ENCODE assay signal across 18 cellular contexts in genomic region chr21:41961282-41961701, GRCh38. TPM values are rescaled to one million over a fixed set of nuclear protein-coding genes. Genes with fewer than 3 reads are reported as not detected.
A peak's percentile ranks its signal among the peaks of the same experiment; 100 is the strongest.
DNase-seq lines count a peak whose midpoint lies in the region; FAIRE-seq and TF ChIP-seq lines count a peak whose summit lies in the region.
"Had no signal": no experiment of that assay in that cellular context is flagged by ENCODE, and none has a peak within 500 bp of the region (broad histone marks: within the 10 kb centered on the region; RNA-seq: fewer than 3 reads in every experiment).

No MANE protein-coding gene starts in this region.

- H3K36me3 ChIP-seq in endodermal cell (ENCODE audit: control insufficient read depth, insufficient read depth, low read length), result no peaks in the 10 kb centered on the region
- H3K36me3 ChIP-seq: esophagus squamous epithelium had no signal

- H3K4me3 Mint-ChIP-seq in endodermal cell (no peak overlapping the region), nephron progenitor cell (no peak overlapping the region)
- H3K4me3 Mint-ChIP-seq: activated CD4-positive, alpha-beta memory T cell treated with anti-CD3 and anti-CD28 coated beads, Interleukin-2, amount 10 ng/mL, durations not matched to agents 7 days and 5 days had no signal

- H3K4me1 ChIP-seq in endodermal cell (ENCODE audit: control insufficient read depth, insufficient read depth, low read length), result peaks cover 2% of the 10 kb centered on the region

- no peak overlapping the region for H3K27ac ChIP-seq in endodermal cell (ENCODE audit: low read depth, low read length)
- H3K27ac ChIP-seq: esophagus squamous epithelium had no signal

- H3K4me1 Mint-ChIP-seq in endodermal cell, result peaks cover 3% of the 10 kb centered on the region
- peaks cover 64% of the 10 kb centered on the region for H3K4me1 Mint-ChIP-seq in nephron progenitor cell
- H3K4me1 Mint-ChIP-seq: activated CD4-positive, alpha-beta memory T cell treated with anti-CD3 and anti-CD28 coated beads, Interleukin-2, amount 10 ng/mL, durations not matched to agents 7 days and 5 days had no signal

- no peak for DNase-seq in GM12891 (ENCODE audit: insufficient read length, low spot score)
- DNase-seq in M059J (ENCODE audit: low read depth), result peak; percentile 53
- peak; percentile 32 for DNase-seq in endodermal cell
- no peak for DNase-seq in nephron progenitor cell
- DNase-seq in stimulated activated CD4-positive, alpha-beta T cell treated with anti-CD3 and anti-CD28 coated beads, Interleukin-2, amount 100 ng/mL, for 48 hours, result no peak
- no peak for DNase-seq in globus pallidus (ENCODE audit: low spot score)
- no peak for DNase-seq in NCI-H446 (lab: John Stamatoyannopoulos, UW)
- DNase-seq in H54 (ENCODE audit: insufficient read length, low spot score), result no peak
- DNase-seq: activated CD4-positive, alpha-beta memory T cell treated with anti-CD3 and anti-CD28 coated beads, Interleukin-2, amount 10 ng/mL, durations not matched to agents 7 days and 5 days; aorta; C1 segment of cervical spinal cord; cortex of kidney; DMS 273 treated with DMSO at 0.1 percent for 48 hours; esophagus squamous epithelium; NCI-H1694 treated with DMSO at 0.1 percent for 48 hours; NCI-H510A treated with DMSO at 0.1 percent for 48 hours; right cardiac atrium had no signal

- H3K9ac ChIP-seq in endodermal cell (ENCODE audit: extremely low read depth, low read length, poor library complexity, severe bottlenecking), result no peak overlapping the region

- no peaks in the 10 kb centered on the region for H3K9me3 Mint-ChIP-seq in endodermal cell
- H3K9me3 Mint-ChIP-seq in nephron progenitor cell, result no peaks in the 10 kb centered on the region
- H3K9me3 Mint-ChIP-seq: activated CD4-positive, alpha-beta memory T cell treated with anti-CD3 and anti-CD28 coated beads, Interleukin-2, amount 10 ng/mL, durations not matched to agents 7 days and 5 days had no signal

- FAIRE-seq in GM12891 (lab: Jason Lieb, UNC) (peak; percentile 13), H54 (lab: Jason Lieb, UNC) (no peak)

- TF ChIP-seq CTCF in endodermal cell (conservative IDR thresholded peaks at IDR 0.05) (no peak), nephron progenitor cell (IDR thresholded peaks at IDR 0.05) (no peak)

- TF ChIP-seq POLR2A in GM12891 (IDR thresholded peaks at IDR 0.05; ENCODE audit: low read depth, low read length) (no peak), H54 (IDR thresholded peaks at IDR 0.05; ENCODE audit: low read depth, low read length) (no peak)

- H3K36me3 Mint-ChIP-seq in endodermal cell (ENCODE audit: low read depth) (no peaks in the 10 kb centered on the region), nephron progenitor cell (ENCODE audit: low read depth) (no peaks in the 10 kb centered on the region)

- no peaks in the 10 kb centered on the region for H3K27me3 ChIP-seq in endodermal cell (ENCODE audit: control insufficient read depth, insufficient read depth, low read length, poor library complexity, severe bottlenecking)

- 88 to 93% methylated on average over 9 to 14 of the region's 14 CpGs for WGBS in endodermal cell (ENCODE audit: insufficient coverage in 1 of 2, insufficient read length in 1 of 2), 2 experiments

- no peak overlapping the region for H3K27ac Mint-ChIP-seq in endodermal cell
- peak overlapping the region; percentile 85 for H3K27ac Mint-ChIP-seq in nephron progenitor cell
- H3K27ac Mint-ChIP-seq: activated CD4-positive, alpha-beta memory T cell treated with anti-CD3 and anti-CD28 coated beads, Interleukin-2, amount 10 ng/mL, durations not matched to agents 7 days and 5 days had no signal

- H3K4me3 ChIP-seq in endodermal cell (ENCODE audit: low read length), result no peak overlapping the region
- H3K4me3 ChIP-seq: esophagus squamous epithelium, lung had no signal

- H3K9me3 ChIP-seq in endodermal cell (ENCODE audit: control insufficient read depth, low read length), result no peaks in the 10 kb centered on the region
- H3K9me3 ChIP-seq: esophagus squamous epithelium had no signal

- H3K27me3 Mint-ChIP-seq in endodermal cell (ENCODE audit: insufficient read depth) (peaks cover 3% of the 10 kb centered on the region), nephron progenitor cell (ENCODE audit: low read depth, poor library complexity) (peaks cover 27% of the 10 kb centered on the region)

TF ChIP-seq in GM12891, 5 proteins besides CTCF, POLR2A, EP300 and RAD21:
- TF ChIP-seq PAX5 (IDR thresholded peaks at IDR 0.05; ENCODE audit: insufficient read depth, low read length, severe bottlenecking) (no peak), SPI1 (IDR thresholded peaks at IDR 0.05; ENCODE audit: low read depth, low read length) (no peak), TAF1 (IDR thresholded peaks at IDR 0.05; ENCODE audit: low read depth, low read length) (no peak), POU2F2 (IDR thresholded peaks at IDR 0.05; ENCODE audit: low read depth, low read length) (no peak), POLR2AphosphoS5 (IDR thresholded peaks at IDR 0.05; ENCODE audit: low read depth, low read length) (no peak)

RNA-seq across cellular contexts. Expression of gene C2CD2, which starts 7.5 kb away (rescaled TPM):
- 9.1 TPM for polyA plus RNA-seq in GM12891 (2012; ENCODE audit: low read depth, missing spikeins)
- total RNA-seq in M059J (2014; rRNA removed; shearing (Covaris generic)), result 13.2 and 32.1 TPM in 2 replicates
- 10 to 100 TPM; 26.3 to 28.7 TPM for total RNA-seq in endodermal cell
- 8.9 TPM for polyA plus RNA-seq in endodermal cell (2013, experiment 1 of 2)
- 7.2 TPM for polyA plus RNA-seq in endodermal cell (2013, experiment 2 of 2)

RNA-seq across cellular contexts. Expression of gene ZBTB21, which starts 48.9 kb away (rescaled TPM):
- polyA plus RNA-seq in GM12891 (2012; ENCODE audit: low read depth, missing spikeins), result 6.1 TPM
- total RNA-seq in M059J (2014; rRNA removed; shearing (Covaris generic)), result 12.0 and 18.4 TPM in 2 replicates
- total RNA-seq in endodermal cell, result 10 to 100 TPM; 17.3 to 23.1 TPM
- polyA plus RNA-seq in endodermal cell (2013, experiment 1 of 2), result 14.0 TPM
- polyA plus RNA-seq in endodermal cell (2013, experiment 2 of 2), result 14.4 TPM

Comparison
In these comparisons a context has a peak if more than half of its experiments do, and no peak if none do; other contexts are left out.
1. DNase-seq: peak in M059J (single experiment) and endodermal cell (single experiment); none in GM12891 (single experiment), nephron progenitor cell (single experiment), stimulated activated CD4-positive, alpha-beta T cell treated with anti-CD3 and anti-CD28 coated beads, Interleukin-2, amount 100 ng/mL, for 48 hours (0 of 2), globus pallidus (single experiment), NCI-H446 (0 of 2) and H54 (single experiment).